ENCODE assay signal across 14 cellular contexts in the genomic region with DNA sequence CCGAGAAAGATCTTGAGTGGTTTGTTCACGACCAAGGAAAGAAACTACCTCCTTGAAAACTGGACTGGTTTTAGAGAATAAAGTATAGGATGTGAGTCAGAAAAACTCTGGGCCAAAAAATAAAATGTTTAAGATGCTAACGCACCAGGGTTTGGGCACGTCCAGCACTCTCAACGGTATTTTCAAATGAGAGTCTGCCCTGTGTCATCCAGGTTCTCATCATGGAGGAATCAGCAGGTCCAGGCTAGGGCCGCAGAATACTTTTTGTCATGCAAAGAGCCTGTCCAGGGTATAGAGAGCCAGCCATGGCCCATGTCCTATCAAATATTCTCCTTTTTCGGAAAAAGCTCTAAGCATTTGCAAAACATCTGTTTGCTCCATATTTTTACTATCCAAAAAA. TPM values are rescaled to one million over a fixed set of nuclear protein-coding genes. Genes with fewer than 3 reads are reported as not detected.
DNase-seq lines count a peak whose midpoint lies in the region; ATAC-seq, FAIRE-seq and TF ChIP-seq lines count a peak whose summit lies in the region.
"Had no signal": no experiment of that assay in that cellular context is flagged by ENCODE, and none has a peak within 500 bp of the region (broad histone marks: within the 10 kb centered on the region; RNA-seq: fewer than 3 reads in every experiment).

No MANE protein-coding gene starts in this region.

- no peak overlapping the region for H2BK5ac ChIP-seq in IMR-90 (ENCODE audit: low read depth, low read length, poor library complexity, severe bottlenecking)

- peaks cover 49% of the 10 kb centered on the region for H3K4me1 Mint-ChIP-seq in nephron progenitor cell
- peaks cover 12% of the 10 kb centered on the region for H3K4me1 Mint-ChIP-seq in activated CD4-positive, alpha-beta T cell treated with anti-CD3 and anti-CD28 coated beads, Interleukin-2, amount 10 ng/mL, durations not matched to agents 24 days and 14 days

- no peaks in the 10 kb centered on the region for H3K27me3 ChIP-seq in IMR-90 (ENCODE audit: control insufficient read depth, insufficient read depth, low read length)
- no peaks in the 10 kb centered on the region for H3K27me3 ChIP-seq in testis

- peaks cover 57% of the 10 kb centered on the region for H4K20me1 ChIP-seq in IMR-90 (ENCODE audit: insufficient read depth, low read length)

- POLR2A ChIA-PET in AG04449 (lab: Yijun Ruan, JAX), result no interaction called here
- POLR2A ChIA-PET in IMR-90 (lab: Charles Lee; ENCODE audit: unreplicated experiment), result interaction anchor here (0.7 kb wide), 1 partner anchor 19 kb away, joined by 3 read pairs; no protein-coding TSS in a partner anchor

- no peak overlapping the region for H3K23ac ChIP-seq in IMR-90 (ENCODE audit: low read depth, low read length)

- no peak overlapping the region for H2BK20ac ChIP-seq in IMR-90 (ENCODE audit: low read depth, low read length)

- H3K27ac ChIP-seq in IMR-90 (ENCODE audit: insufficient read depth, low read length), result peak overlapping the region; percentile 77; the same call in 1 of the 2 replicates
- peak overlapping the region; percentile 98 for H3K27ac ChIP-seq in epithelial cell of prostate
- no peak overlapping the region for H3K27ac ChIP-seq in testis

- H2AFZ ChIP-seq in IMR-90 (replicated peaks; ENCODE audit: low read length, poor library complexity), result no peak overlapping the region

- H3K36me3 ChIP-seq in IMR-90 (ENCODE audit: control insufficient read depth, insufficient read depth, low read length), result peaks cover 9% of the 10 kb centered on the region
- H3K36me3 ChIP-seq in testis (ENCODE audit: low read depth, missing control alignments), result no peaks in the 10 kb centered on the region
- H3K36me3 ChIP-seq: left ventricle myocardium inferior had no signal

- H2AK9ac ChIP-seq in IMR-90 (replicated peaks; ENCODE audit: low read depth, low read length, poor library complexity), result no peak overlapping the region

- H3K9me1 ChIP-seq in IMR-90 (ENCODE audit: insufficient read depth, low read length), result peaks cover 13% of the 10 kb centered on the region

- H3K79me1 ChIP-seq in IMR-90 (ENCODE audit: low read depth in 1 of 2, low read length in 2 of 2), result peaks cover 13 to 42% of the 10 kb centered on the region in 2 experiments; a peak in 3 of 4 replicates

- H3K9me3 ChIP-seq in IMR-90 (ENCODE audit: control insufficient read depth, insufficient read depth, low read length) (no peaks in the 10 kb centered on the region; the same call in 1 of the 2 replicates), testis (no peaks in the 10 kb centered on the region)
- H3K9me3 ChIP-seq: left ventricle myocardium inferior had no signal

- peak overlapping the region; percentile 95 for H3K4me2 ChIP-seq in IMR-90 (ENCODE audit: low read depth, low read length)

- DNase-seq in AG04449 (ENCODE audit: low read depth, low spot score) (no peak), IMR-90 (peak; percentile 54), epithelial cell of prostate (ENCODE audit: low read depth, low spot score) (no peak), nephron progenitor cell (no peak), testis (no peak), GM19239 (ENCODE audit: insufficient read length, low spot score) (no peak)
- no peak for DNase-seq in activated CD4-positive, alpha-beta T cell treated with anti-CD3 and anti-CD28 coated beads, Interleukin-2, amount 10 ng/mL, durations not matched to agents 24 days and 14 days
- DNase-seq in stimulated activated CD8-positive, alpha-beta memory T cell treated with anti-CD3 and anti-CD28 coated beads, Interleukin-4, amount 100 ng/mL, for 48 hours, result no peak
- DNase-seq: ACHN, DND-41, left ventricle myocardium inferior, NCI-H510A had no signal

- no peak overlapping the region; the same call in 1 of the 2 replicates for H4K5ac ChIP-seq in IMR-90 (ENCODE audit: low read depth, low read length)

- peaks cover 12% of the 10 kb centered on the region for H3K4me1 ChIP-seq in IMR-90 (ENCODE audit: control insufficient read depth, insufficient read depth, low read length)
- peaks cover 13% of the 10 kb centered on the region for H3K4me1 ChIP-seq in testis

- H3K9me3 Mint-ChIP-seq in nephron progenitor cell, result peaks cover 9% of the 10 kb centered on the region
- no peaks in the 10 kb centered on the region for H3K9me3 Mint-ChIP-seq in activated CD4-positive, alpha-beta T cell treated with anti-CD3 and anti-CD28 coated beads, Interleukin-2, amount 10 ng/mL, durations not matched to agents 24 days and 14 days
- H3K9me3 Mint-ChIP-seq: activated T-helper 1 cell treated with anti-CD3 and anti-CD28 coated beads, Interleukin-12 subunit alpha, Interleukin-12 subunit beta, Interleukin-2, Interleukin-4 antibody, amounts not matched to agents 30 ng/mL and 10 ng/mL and 1 ng/mL, durations not matched to agents 14 hours and 24 hours and 36 hours had no signal

- no peak for FAIRE-seq in GM19239 (lab: Jason Lieb, UNC)

- WGBS in IMR-90 (ENCODE audit: extremely low coverage in 2 of 2, insufficient read length in 1 of 2), 2 experiments, result 30% methylated on average over 4 of the region's 7 CpGs; no CpG with 5 or more reads in 1 of the 2 experiments
- WGBS in testis, 2 donors, result 76 to 78% methylated on average over 7 of the region's 7 CpGs

- in situ Hi-C loops in IMR-90 (cut with MboI; ENCODE audit: low sequenced_read_pairs), result no loop called here

- no peak overlapping the region for H3K4ac ChIP-seq in IMR-90 (ENCODE audit: low read depth, low read length)

- H4K91ac ChIP-seq in IMR-90 (ENCODE audit: insufficient read depth, low read depth, low read length), result no peak overlapping the region

- peak overlapping the region; percentile 73 for H3K9ac ChIP-seq in IMR-90 (ENCODE audit: low read depth, low read length)

- H3K27ac Mint-ChIP-seq in nephron progenitor cell, result no peak overlapping the region
- no peak overlapping the region for H3K27ac Mint-ChIP-seq in activated CD4-positive, alpha-beta T cell treated with anti-CD3 and anti-CD28 coated beads, Interleukin-2, amount 10 ng/mL, durations not matched to agents 24 days and 14 days
- H3K27ac Mint-ChIP-seq: activated T-helper 1 cell treated with anti-CD3 and anti-CD28 coated beads, Interleukin-12 subunit alpha, Interleukin-12 subunit beta, Interleukin-2, Interleukin-4 antibody, amounts not matched to agents 30 ng/mL and 10 ng/mL and 1 ng/mL, durations not matched to agents 14 hours and 24 hours and 36 hours had no signal

- peaks cover 28% of the 10 kb centered on the region for H3K36me3 Mint-ChIP-seq in nephron progenitor cell (ENCODE audit: low read depth)
- H3K36me3 Mint-ChIP-seq in activated CD4-positive, alpha-beta T cell treated with anti-CD3 and anti-CD28 coated beads, Interleukin-2, amount 10 ng/mL, durations not matched to agents 24 days and 14 days (ENCODE audit: low read depth), result no peaks in the 10 kb centered on the region

- ATAC-seq in IMR-90 (ENCODE audit: low read depth), result no peak
- ATAC-seq: activated CD4-positive, CD25-positive, alpha-beta regulatory T cell treated with anti-CD3 and anti-CD28 coated beads, Interleukin-2, amount 50 U/mL, for 24 hours had no signal

- H3K4me3 Mint-ChIP-seq in nephron progenitor cell, result peak overlapping the region; percentile 93
- H3K4me3 Mint-ChIP-seq in activated CD4-positive, alpha-beta T cell treated with anti-CD3 and anti-CD28 coated beads, Interleukin-2, amount 10 ng/mL, durations not matched to agents 24 days and 14 days, result no peak overlapping the region

- dilution Hi-C loops in IMR-90 (cut with HindIII; ENCODE audit: low sequenced_read_pairs, unreplicated experiment), result loop anchor here (25.0 kb wide), 1 partner anchor 190 kb away; a partner anchor contains a TSS

- intact Hi-C loops in IMR-90 (cut with micrococcal nuclease), result no loop called here
- intact Hi-C loops in activated CD4-positive, alpha-beta T cell treated with anti-CD3 and anti-CD28 coated beads, Interleukin-2, amount 10 ng/mL, durations not matched to agents 24 days and 14 days (cut with micrococcal nuclease), result no loop called here
- intact Hi-C loops in testis (cut with DNase I; ENCODE audit: low total_unique reads), result no loop called here

- no peak for TF ChIP-seq POLR2A in IMR-90 (IDR thresholded peaks at IDR 0.05; ENCODE audit: low read depth, low read length)
- TF ChIP-seq POLR2A in testis (IDR thresholded peaks at IDR 0.05), result no peak

- no peak overlapping the region for H2BK120ac ChIP-seq in IMR-90 (ENCODE audit: low read depth, low read length)

- TSS peak; percentile 13 for BruUV-seq in IMR-90 (replicated peaks; lab: Mats Ljungman, UMichigan)

- peaks cover 4% of the 10 kb centered on the region for H3K27me3 Mint-ChIP-seq in nephron progenitor cell (ENCODE audit: low read depth, poor library complexity)
- H3K27me3 Mint-ChIP-seq in activated CD4-positive, alpha-beta T cell treated with anti-CD3 and anti-CD28 coated beads, Interleukin-2, amount 10 ng/mL, durations not matched to agents 24 days and 14 days, result peaks cover 38% of the 10 kb centered on the region

- no peak overlapping the region for H2BK15ac ChIP-seq in IMR-90 (ENCODE audit: low read depth, low read length)

- CTCF ChIA-PET in AG04449 (lab: Yijun Ruan, JAX), result interaction anchor here (0.9 to 2.7 kb wide), 5 partner anchors 12 to 181 kb away, joined by 3 to 15 read pairs (median 4); a partner anchor contains a TSS
- CTCF ChIA-PET in IMR-90 (lab: Yijun Ruan, JAX), result no interaction called here

- 0 out of 2 replicates have a peak overlapping the region, but pooled peaks have one; percentile 14 for H3K18ac ChIP-seq in IMR-90 (ENCODE audit: low read depth, low read length)

- H3K4me3 ChIP-seq in AG04449 (ENCODE audit: low read depth, low read length), result peak overlapping the region; percentile 87
- H3K4me3 ChIP-seq in IMR-90 (ENCODE audit: insufficient read depth, low read depth, low read length), result peak overlapping the region; percentile 86
- H3K4me3 ChIP-seq in testis, result no peak overlapping the region

- TF ChIP-seq RAD21 in IMR-90 (IDR thresholded peaks at IDR 0.05; ENCODE audit: low read length), result peak; percentile 10; the same call in 1 of the 2 replicates

- 0 out of 2 replicates have a peak overlapping the region, but pooled peaks have one; percentile 15 for H2AK5ac ChIP-seq in IMR-90 (ENCODE audit: low read depth, low read length)

- no peak for TF ChIP-seq CTCF in AG04449 (IDR thresholded peaks at IDR 0.05; ENCODE audit: insufficient read depth, low read length, missing control alignments)
- TF ChIP-seq CTCF in IMR-90 (conservative IDR thresholded peaks at IDR 0.05; ENCODE audit: low read depth, low read length), result no peak
- TF ChIP-seq CTCF in nephron progenitor cell (IDR thresholded peaks at IDR 0.05), result no peak
- no peak for TF ChIP-seq CTCF in testis (IDR thresholded peaks at IDR 0.05)

- no peak overlapping the region for H3K14ac ChIP-seq in IMR-90 (replicated peaks; ENCODE audit: low read depth, low read length)

- peak overlapping the region; percentile 24; the same call in 1 of the 2 replicates for H3K56ac ChIP-seq in IMR-90 (ENCODE audit: extremely low read depth, insufficient read depth, low read length)

- H4K8ac ChIP-seq in IMR-90 (ENCODE audit: low read depth in 2 of 2, low read length in 2 of 2), result no peak overlapping the region

RNA-seq across cellular contexts. Expression of a gene that starts 2.4 kb away (rescaled TPM):
- 52.5 and 52.8 TPM in 2 replicates for total RNA-seq in IMR-90 (2012; rRNA removed)
- 116 and 120 TPM in 2 replicates for polyA plus RNA-seq in IMR-90 (2012; rRNA removed)
- 89.4 and 117 TPM in 2 replicates for polyA plus RNA-seq in IMR-90 (2012; cell fraction: cytosol; rRNA removed)
- polyA plus RNA-seq in IMR-90 (2012; cell fraction: nucleus; rRNA removed; ENCODE audit: low replicate concordance), result 67.9 and 90.2 TPM in 2 replicates
- 0.14 and 0.28 TPM in 2 replicates for total RNA-seq in activated CD4-positive, alpha-beta T cell treated with anti-CD3 and anti-CD28 coated beads, Interleukin-2, amount 10 ng/mL, durations not matched to agents 24 days and 14 days
- total RNA-seq in testis, result 10 to 100 TPM; 22.9 to 26.0 TPM
- polyA plus RNA-seq in testis (ENCODE audit: insufficient read depth, low read depth, low replicate concordance), result 23.0 TPM

RNA-seq across cellular contexts. Expression of a gene that starts 19.8 kb away (rescaled TPM):
- total RNA-seq in IMR-90 (2012; rRNA removed), result 12.7 and 14.4 TPM in 2 replicates
- 12.7 and 12.9 TPM in 2 replicates for polyA plus RNA-seq in IMR-90 (2012; rRNA removed)
- polyA plus RNA-seq in IMR-90 (2012; cell fraction: cytosol; rRNA removed), result 9.9 and 11.0 TPM in 2 replicates
- 4.6 and 5.7 TPM in 2 replicates for polyA plus RNA-seq in IMR-90 (2012; cell fraction: nucleus; rRNA removed; ENCODE audit: low replicate concordance)
- 14.7 and 15.7 TPM in 2 replicates for total RNA-seq in activated CD4-positive, alpha-beta T cell treated with anti-CD3 and anti-CD28 coated beads, Interleukin-2, amount 10 ng/mL, durations not matched to agents 24 days and 14 days
- 10 to 100 TPM; 18.3 to 19.1 TPM for total RNA-seq in testis
- 18.2 TPM for polyA plus RNA-seq in testis (ENCODE audit: insufficient read depth, low read depth, low replicate concordance)

Comparison
In these comparisons a context has a peak if more than half of its experiments do, and no peak if none do; other contexts are left out.
1. H3K4me3 ChIP-seq: peak in AG04449 (single experiment) and IMR-90 (single experiment); none in testis (0 of 2).
2. H3K27ac ChIP-seq: peak in IMR-90 (single experiment) and epithelial cell of prostate (single experiment); none in testis (0 of 2).
3. RNA of a gene that starts 2.4 kb away (total RNA-seq): 52.5 to 52.8 TPM in IMR-90 and 22.9 to 26.0 TPM in testis; 0.14 to 0.28 TPM in activated CD4-positive, alpha-beta T cell treated with anti-CD3 and anti-CD28 coated beads, Interleukin-2, amount 10 ng/mL, durations not matched to agents 24 days and 14 days; every median in the first group is over 10 times any median in the second.